8 cellular contexts compared by ENCODE assay signal in genomic region chr21:31354604-31355443, GRCh38. TPM values are rescaled to one million over a fixed set of nuclear protein-coding genes. Genes with fewer than 3 reads are reported as not detected.
DNase-seq lines count a peak whose midpoint lies in the region; ATAC-seq and TF ChIP-seq lines count a peak whose summit lies in the region.

No MANE protein-coding gene starts in this region.

- H3K4me3 Mint-ChIP-seq in stimulated activated naive CD8-positive, alpha-beta T cell treated with anti-CD3 and anti-CD28 coated beads, Interleukin-15, Interleukin-2, amounts not matched to agents 100 ng/mL and 50 ng/mL, for 24 hours = peak overlapping the region; percentile 75

- ATAC-seq in GM18498 (IDR thresholded peaks at IDR 0.05; ENCODE audit: unreplicated experiment) = peak; percentile 40
- ATAC-seq in Panc1 = peak; percentile 86
- no peak for ATAC-seq in GM19467 (IDR thresholded peaks at IDR 0.05; ENCODE audit: unreplicated experiment)

- H2BK120ac ChIP-seq in mesenchymal stem cell (ENCODE audit: low read depth, low read length) = no peak overlapping the region

- intact Hi-C loops in Panc1 (cut with micrococcal nuclease; ENCODE audit: unreplicated experiment) (no loop called here), posterior cingulate gyrus (cut with DNase I) (no loop called here)

- peaks cover 1% of the 10 kb centered on the region for H3K79me1 ChIP-seq in mesenchymal stem cell (replicated peaks; ENCODE audit: low read length, poor library complexity, severe bottlenecking)

- peak overlapping the region; percentile 96 for H3K27ac Mint-ChIP-seq in stimulated activated naive CD8-positive, alpha-beta T cell treated with anti-CD3 and anti-CD28 coated beads, Interleukin-15, Interleukin-2, amounts not matched to agents 100 ng/mL and 50 ng/mL, for 24 hours

- H3K23ac ChIP-seq in mesenchymal stem cell (ENCODE audit: low read length in 2 of 2) = no peak overlapping the region

- no peak overlapping the region for H2AFZ ChIP-seq in mesenchymal stem cell (ENCODE audit: low read depth, low read length)

- H2BK12ac ChIP-seq in mesenchymal stem cell (ENCODE audit: low read length in 2 of 2) = no peak overlapping the region

- POLR2A ChIA-PET in Panc1 (lab: Charles Lee) = no interaction called here

- no TSS peak for BruUV-seq in Panc1 (replicated peaks; lab: Mats Ljungman, UMichigan)

- 33% methylated on average over 8 of the region's 10 CpGs for WGBS in mesenchymal stem cell

- H2BK15ac ChIP-seq in mesenchymal stem cell (ENCODE audit: low read depth, poor library complexity, severe bottlenecking) = no peak overlapping the region

- no peak overlapping the region for H3K14ac ChIP-seq in mesenchymal stem cell (ENCODE audit: low read length in 2 of 2)

- peaks cover 7% of the 10 kb centered on the region for H3K36me3 Mint-ChIP-seq in stimulated activated naive CD8-positive, alpha-beta T cell treated with anti-CD3 and anti-CD28 coated beads, Interleukin-15, Interleukin-2, amounts not matched to agents 100 ng/mL and 50 ng/mL, for 24 hours (ENCODE audit: low read depth)

- peak overlapping the region; percentile 19 for H3K9ac ChIP-seq in mesenchymal stem cell (ENCODE audit: low read length)

- H4K8ac ChIP-seq in mesenchymal stem cell (ENCODE audit: low read length) = no peak overlapping the region

- H3K27ac ChIP-seq in Panc1 (ENCODE audit: low read length) = no peak overlapping the region
- peak overlapping the region; percentile 42 for H3K27ac ChIP-seq in mesenchymal stem cell (ENCODE audit: low read length, poor library complexity, severe bottlenecking)

- no peak overlapping the region for H4K91ac ChIP-seq in mesenchymal stem cell (ENCODE audit: low read length)

- H3K36me3 ChIP-seq in Panc1 (ENCODE audit: control insufficient read depth, insufficient read depth, low read length) = no peaks in the 10 kb centered on the region
- no peaks in the 10 kb centered on the region for H3K36me3 ChIP-seq in mesenchymal stem cell (ENCODE audit: control insufficient read depth in 1 of 2, insufficient read depth in 2 of 2, low read depth in 1 of 2, low read length in 2 of 2)

- H3K4me1 ChIP-seq in Panc1 (ENCODE audit: control insufficient read depth, insufficient read depth, low read length) (no peaks in the 10 kb centered on the region), mesenchymal stem cell (ENCODE audit: control insufficient read depth, insufficient read depth, low read depth, low read length) (peaks cover 5% of the 10 kb centered on the region)

- no peaks in the 10 kb centered on the region for H3K27me3 ChIP-seq in Panc1 (ENCODE audit: control insufficient read depth, insufficient read depth, low read length)
- H3K27me3 ChIP-seq in mesenchymal stem cell (ENCODE audit: control insufficient read depth in 1 of 2, insufficient read depth in 1 of 2, low read length in 2 of 2) = no peaks in the 10 kb centered on the region

- H3K4me1 Mint-ChIP-seq in stimulated activated naive CD8-positive, alpha-beta T cell treated with anti-CD3 and anti-CD28 coated beads, Interleukin-15, Interleukin-2, amounts not matched to agents 100 ng/mL and 50 ng/mL, for 24 hours (ENCODE audit: low read depth) = peaks cover 51% of the 10 kb centered on the region

- H3K9me3 Mint-ChIP-seq in stimulated activated naive CD8-positive, alpha-beta T cell treated with anti-CD3 and anti-CD28 coated beads, Interleukin-15, Interleukin-2, amounts not matched to agents 100 ng/mL and 50 ng/mL, for 24 hours = peaks cover 12% of the 10 kb centered on the region

- H2AK5ac ChIP-seq in mesenchymal stem cell (ENCODE audit: low read length, severe bottlenecking) = no peak overlapping the region

- in situ Hi-C loops in Panc1 (cut with HindIII; ENCODE audit: low pct_unique_long_range_greater_than_20kb, low sequenced_read_pairs) = no loop called here

- CTCF ChIA-PET in Panc1 (lab: Charles Lee) = interaction anchor here (0.6 kb wide), 1 partner anchor 241 kb away, joined by 6 read pairs; no protein-coding TSS in a partner anchor

- H3K18ac ChIP-seq in mesenchymal stem cell (ENCODE audit: low read depth in 1 of 2, low read length in 2 of 2) = no peak overlapping the region

- H3K4me3 ChIP-seq in Panc1 (ENCODE audit: low read depth in 2 of 2, low read length in 2 of 2) = peak overlapping the region in 1 of 2 experiments; percentile 11; a peak in 1 of 4 replicates
- H3K4me3 ChIP-seq in mesenchymal stem cell (ENCODE audit: insufficient read depth in 1 of 2, low read depth in 1 of 2, low read length in 2 of 2) = no peak overlapping the region

- no peak overlapping the region for H3K4ac ChIP-seq in mesenchymal stem cell (ENCODE audit: low read depth in 1 of 2, low read length in 2 of 2)

- peak; percentile 98 for DNase-seq in Panc1 (ENCODE audit: low read depth, low spot score)
- peak; percentile 18 to 53 (median 41) for DNase-seq in activated naive CD4-positive, alpha-beta T cell (lab: John Stamatoyannopoulos, UW)
- peak; percentile 36 for DNase-seq in mesenchymal stem cell
- DNase-seq in posterior cingulate gyrus = no peak
- no peak for DNase-seq in Kasumi-1 (lab: John Stamatoyannopoulos, UW)

- TF ChIP-seq CTCF in Panc1 (IDR thresholded peaks at IDR 0.05) = no peak

- H3K4me2 ChIP-seq in mesenchymal stem cell (ENCODE audit: low read length, poor library complexity, severe bottlenecking) = no peak overlapping the region

- H3K9me3 ChIP-seq in Panc1 (ENCODE audit: control insufficient read depth, insufficient read depth, low read depth, low read length) (no peaks in the 10 kb centered on the region), mesenchymal stem cell (ENCODE audit: control insufficient read depth, low read length) (no peaks in the 10 kb centered on the region)

- H3K27me3 Mint-ChIP-seq in stimulated activated naive CD8-positive, alpha-beta T cell treated with anti-CD3 and anti-CD28 coated beads, Interleukin-15, Interleukin-2, amounts not matched to agents 100 ng/mL and 50 ng/mL, for 24 hours = no peaks in the 10 kb centered on the region

- H2BK5ac ChIP-seq in mesenchymal stem cell (ENCODE audit: low read depth, low read length, poor library complexity, severe bottlenecking) = no peak overlapping the region

RNA-seq across cellular contexts. Expression of gene TIAM1, which starts 10.8 kb away (rescaled TPM):
- total RNA-seq in Panc1 (2021; ENCODE audit: unreplicated experiment) = 3.7 TPM
- 1.9 TPM for polyA plus RNA-seq in Panc1 (2012; ENCODE audit: insufficient read length)
- polyA plus RNA-seq in mesenchymal stem cell (2013, experiment 1 of 2) = 3.3 TPM
- polyA plus RNA-seq in mesenchymal stem cell (2013, experiment 2 of 2) = 3.2 TPM

Comparison
In these comparisons a context has a peak if more than half of its experiments do, and no peak if none do; other contexts are left out.
1. DNase-seq: peak in Panc1 (single experiment), activated naive CD4-positive, alpha-beta T cell (4 of 4) and mesenchymal stem cell (single experiment); none in posterior cingulate gyrus (0 of 10) and Kasumi-1 (0 of 2).